Comparison of ENCODE assay signal across 9 cellular contexts in the genomic region with DNA sequence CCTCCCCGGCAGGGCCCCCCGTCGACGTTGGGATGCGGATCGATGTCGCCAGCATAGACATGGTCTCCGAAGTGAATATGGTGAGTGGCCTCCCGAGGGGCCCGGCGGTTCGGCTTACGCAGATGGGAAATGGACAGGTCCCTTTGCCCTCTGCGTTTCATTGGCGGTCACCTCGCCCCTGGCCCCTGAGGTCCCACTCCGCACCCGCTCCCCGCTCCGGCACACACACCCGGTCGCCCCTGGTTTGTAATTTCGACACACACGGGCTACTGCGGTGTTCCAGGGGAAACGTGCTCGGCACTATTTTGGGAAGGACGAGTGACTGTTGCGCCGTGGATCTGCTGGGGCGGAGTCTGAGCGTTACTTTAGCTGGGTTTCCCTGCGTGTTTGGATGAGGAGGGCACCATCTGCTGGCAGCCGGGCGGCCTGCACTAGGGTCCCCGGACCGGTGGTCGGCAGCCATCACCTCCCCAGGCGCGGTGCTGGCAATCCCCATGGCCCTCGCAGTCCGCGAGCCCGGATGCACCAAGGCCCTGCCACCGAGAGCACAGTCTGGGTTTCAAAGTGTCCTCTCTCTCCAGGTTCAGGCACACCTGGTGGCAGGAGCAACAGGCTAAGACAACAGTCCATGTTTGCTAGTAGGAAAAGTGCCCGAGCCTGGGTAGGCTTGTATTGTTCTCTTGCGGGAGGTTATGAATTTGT. TPM values are rescaled to one million over a fixed set of nuclear protein-coding genes. Genes with fewer than 3 reads are reported as not detected.
A peak's percentile ranks its signal among the peaks of the same experiment; 100 is the strongest.
DNase-seq lines count a peak whose midpoint lies in the region; ATAC-seq and TF ChIP-seq lines count a peak whose summit lies in the region.
"Had no signal": no experiment of that assay in that cellular context is flagged by ENCODE, and none has a peak within 500 bp of the region (broad histone marks: within the 10 kb centered on the region; RNA-seq: fewer than 3 reads in every experiment).

No MANE protein-coding gene starts in this region.

- peaks cover 31% of the 10 kb centered on the region for H3K27me3 Mint-ChIP-seq in activated CD4-positive, alpha-beta T cell treated with anti-CD3 and anti-CD28 coated beads for 36 hours
- peaks cover 43% of the 10 kb centered on the region for H3K27me3 Mint-ChIP-seq in activated CD4-positive, alpha-beta T cell treated with anti-CD3 and anti-CD28 coated beads, Interleukin-2, amount 10 ng/mL, durations not matched to agents 7 days and 5 days
- peaks cover 13% of the 10 kb centered on the region for H3K27me3 Mint-ChIP-seq in endodermal cell (ENCODE audit: insufficient read depth)
- peaks cover 7% of the 10 kb centered on the region for H3K27me3 Mint-ChIP-seq in memory B cell

- WGBS in endodermal cell (ENCODE audit: insufficient coverage in 1 of 2, insufficient read length in 1 of 2), 2 experiments: 0 to 4% methylated on average over 22 to 47 of the region's 47 CpGs

- no peaks in the 10 kb centered on the region for H3K36me3 ChIP-seq in endodermal cell (ENCODE audit: control insufficient read depth, insufficient read depth, low read length)

- CTCF ChIA-PET in activated CD4-positive, alpha-beta T cell treated with anti-CD3 and anti-CD28 coated beads for 36 hours (lab: Charles Lee): interaction anchor here (1.1 kb wide), 1 partner anchor 185 kb away, joined by 3 read pairs; no protein-coding TSS in a partner anchor
- CTCF ChIA-PET in activated CD4-positive, alpha-beta T cell treated with anti-CD3 and anti-CD28 coated beads, Interleukin-2, amount 10 ng/mL, durations not matched to agents 7 days and 5 days (lab: Charles Lee): no interaction called here

- no peak overlapping the region for H3K27ac ChIP-seq in endodermal cell (ENCODE audit: low read depth, low read length)

- peaks cover 31% of the 10 kb centered on the region for H3K27me3 ChIP-seq in endodermal cell (ENCODE audit: control insufficient read depth, insufficient read depth, low read length, poor library complexity, severe bottlenecking)

- DNase-seq in activated CD4-positive, alpha-beta T cell treated with anti-CD3 and anti-CD28 coated beads for 36 hours: peak; percentile 67
- no peak for DNase-seq in activated CD4-positive, alpha-beta T cell treated with anti-CD3 and anti-CD28 coated beads for 1 hour
- peak; percentile 2 for DNase-seq in NCI-H1092 (lab: John Stamatoyannopoulos, UW)
- peak; percentile 48 for DNase-seq in activated CD4-positive, alpha-beta T cell treated with anti-CD3 and anti-CD28 coated beads, Interleukin-2, amount 10 ng/mL, durations not matched to agents 7 days and 5 days
- peak; percentile 96 for DNase-seq in endodermal cell
- no peak for DNase-seq in memory B cell (ENCODE audit: low spot score in 2 of 2)
- peak; percentile 0 for DNase-seq in stimulated activated naive CD4-positive, alpha-beta T cell treated with Interleukin-2 at 50 U/mL for 16 hours (lab: John Stamatoyannopoulos, UW)

- POLR2A ChIA-PET in activated CD4-positive, alpha-beta T cell treated with anti-CD3 and anti-CD28 coated beads for 36 hours (lab: Charles Lee): no interaction called here
- POLR2A ChIA-PET in activated CD4-positive, alpha-beta T cell treated with anti-CD3 and anti-CD28 coated beads, Interleukin-2, amount 10 ng/mL, durations not matched to agents 7 days and 5 days (lab: Charles Lee): no interaction called here

- intact Hi-C loops in activated CD4-positive, alpha-beta T cell treated with anti-CD3 and anti-CD28 coated beads for 36 hours (cut with DNase I, micrococcal nuclease): loop anchor here (1.0 to 10.0 kb wide), 5 partner anchors 100 to 352 kb away; no protein-coding TSS in a partner anchor

- H3K4me3 ChIP-seq in endodermal cell (ENCODE audit: low read length): peak overlapping the region; percentile 88

- ATAC-seq in activated CD4-positive, alpha-beta T cell treated with anti-CD3 and anti-CD28 coated beads for 36 hours: peak; percentile 81
- ATAC-seq in HG02759 (IDR thresholded peaks at IDR 0.05; ENCODE audit: unreplicated experiment) (peak; percentile 97), memory B cell (ENCODE audit: low read depth) (peak; percentile 35)

- H3K4me1 Mint-ChIP-seq in activated CD4-positive, alpha-beta T cell treated with anti-CD3 and anti-CD28 coated beads for 36 hours: peaks cover 15% of the 10 kb centered on the region
- peaks cover 20% of the 10 kb centered on the region for H3K4me1 Mint-ChIP-seq in activated CD4-positive, alpha-beta T cell treated with anti-CD3 and anti-CD28 coated beads, Interleukin-2, amount 10 ng/mL, durations not matched to agents 7 days and 5 days
- H3K4me1 Mint-ChIP-seq in endodermal cell (peaks cover 8% of the 10 kb centered on the region), memory B cell (peaks cover 8% of the 10 kb centered on the region)

- H3K4me1 ChIP-seq in endodermal cell (ENCODE audit: control insufficient read depth, insufficient read depth, low read length): peaks cover 3% of the 10 kb centered on the region

- peak overlapping the region; percentile 49 for H3K4me3 Mint-ChIP-seq in activated CD4-positive, alpha-beta T cell treated with anti-CD3 and anti-CD28 coated beads for 36 hours
- peak overlapping the region; percentile 56 for H3K4me3 Mint-ChIP-seq in activated CD4-positive, alpha-beta T cell treated with anti-CD3 and anti-CD28 coated beads, Interleukin-2, amount 10 ng/mL, durations not matched to agents 7 days and 5 days
- H3K4me3 Mint-ChIP-seq in endodermal cell (peak overlapping the region; percentile 68), memory B cell (peak overlapping the region; percentile 39)

- no peaks in the 10 kb centered on the region for H3K9me3 ChIP-seq in endodermal cell (ENCODE audit: control insufficient read depth, low read length)

- H3K36me3 Mint-ChIP-seq in activated CD4-positive, alpha-beta T cell treated with anti-CD3 and anti-CD28 coated beads for 36 hours (ENCODE audit: low read depth): no peaks in the 10 kb centered on the region
- no peaks in the 10 kb centered on the region for H3K36me3 Mint-ChIP-seq in activated CD4-positive, alpha-beta T cell treated with anti-CD3 and anti-CD28 coated beads, Interleukin-2, amount 10 ng/mL, durations not matched to agents 7 days and 5 days (ENCODE audit: low read depth)
- H3K36me3 Mint-ChIP-seq in endodermal cell (ENCODE audit: low read depth) (no peaks in the 10 kb centered on the region), memory B cell (no peaks in the 10 kb centered on the region)

- TF ChIP-seq CTCF in endodermal cell (conservative IDR thresholded peaks at IDR 0.05): peak; percentile 93

- H3K27ac Mint-ChIP-seq in activated CD4-positive, alpha-beta T cell treated with anti-CD3 and anti-CD28 coated beads for 36 hours: no peak overlapping the region
- no peak overlapping the region for H3K27ac Mint-ChIP-seq in activated CD4-positive, alpha-beta T cell treated with anti-CD3 and anti-CD28 coated beads, Interleukin-2, amount 10 ng/mL, durations not matched to agents 7 days and 5 days
- H3K27ac Mint-ChIP-seq in endodermal cell: no peak overlapping the region
- H3K27ac Mint-ChIP-seq in memory B cell: no peak overlapping the region

- H3K9me3 Mint-ChIP-seq in activated CD4-positive, alpha-beta T cell treated with anti-CD3 and anti-CD28 coated beads for 36 hours (ENCODE audit: low read depth): no peaks in the 10 kb centered on the region
- no peaks in the 10 kb centered on the region for H3K9me3 Mint-ChIP-seq in activated CD4-positive, alpha-beta T cell treated with anti-CD3 and anti-CD28 coated beads, Interleukin-2, amount 10 ng/mL, durations not matched to agents 7 days and 5 days
- H3K9me3 Mint-ChIP-seq in endodermal cell (no peaks in the 10 kb centered on the region), memory B cell (no peaks in the 10 kb centered on the region)

- no peak overlapping the region for H3K9ac ChIP-seq in endodermal cell (ENCODE audit: extremely low read depth, low read length, poor library complexity, severe bottlenecking)

RNA-seq across cellular contexts. Expression of a gene that starts 1.2 kb away (rescaled TPM):
- not detected for total RNA-seq in activated CD4-positive, alpha-beta T cell treated with anti-CD3 and anti-CD28 coated beads for 36 hours
- not detected for total RNA-seq in activated CD4-positive, alpha-beta T cell treated with anti-CD3 and anti-CD28 coated beads, Interleukin-2, amount 10 ng/mL, durations not matched to agents 7 days and 5 days
- total RNA-seq in endodermal cell: not detected
- not detected for polyA plus RNA-seq in endodermal cell (2013, experiment 1 of 2)
- polyA plus RNA-seq in endodermal cell (2013, experiment 2 of 2): not detected
- polyA plus RNA-seq: urinary bladder had no signal

RNA-seq across cellular contexts. Expression of a gene that starts 39.2 kb away (rescaled TPM):
- total RNA-seq in activated CD4-positive, alpha-beta T cell treated with anti-CD3 and anti-CD28 coated beads for 36 hours: not detected
- not detected for total RNA-seq in activated CD4-positive, alpha-beta T cell treated with anti-CD3 and anti-CD28 coated beads, Interleukin-2, amount 10 ng/mL, durations not matched to agents 7 days and 5 days
- total RNA-seq in endodermal cell: under 1 TPM in 1 of 2 donors, not detected in 1; 0.37 TPM
- polyA plus RNA-seq in endodermal cell (2013, experiment 1 of 2): 0.32 TPM
- 0.70 TPM for polyA plus RNA-seq in endodermal cell (2013, experiment 2 of 2)
- polyA plus RNA-seq: urinary bladder had no signal

Comparison
In these comparisons a context has a peak if more than half of its experiments do, and no peak if none do; other contexts are left out.
1. DNase-seq: peak in activated CD4-positive, alpha-beta T cell treated with anti-CD3 and anti-CD28 coated beads for 36 hours (single experiment), NCI-H1092 (single experiment), activated CD4-positive, alpha-beta T cell treated with anti-CD3 and anti-CD28 coated beads, Interleukin-2, amount 10 ng/mL, durations not matched to agents 7 days and 5 days (single experiment), endodermal cell (single experiment) and stimulated activated naive CD4-positive, alpha-beta T cell treated with Interleukin-2 at 50 U/mL for 16 hours (single experiment); none in activated CD4-positive, alpha-beta T cell treated with anti-CD3 and anti-CD28 coated beads for 1 hour (single experiment) and memory B cell (0 of 2).
2. ATAC-seq: peak in every context shown above with its lines; median percentile 97 in HG02759; 81 in activated CD4-positive, alpha-beta T cell treated with anti-CD3 and anti-CD28 coated beads for 36 hours; 35 in memory B cell.
3. Peak in every context shown above with its lines, with median percentiles within 50 percentile points of each other: H3K4me3 Mint-ChIP-seq.